Comparison of ENCODE assay signal across 2 cellular contexts in the genomic region with DNA sequence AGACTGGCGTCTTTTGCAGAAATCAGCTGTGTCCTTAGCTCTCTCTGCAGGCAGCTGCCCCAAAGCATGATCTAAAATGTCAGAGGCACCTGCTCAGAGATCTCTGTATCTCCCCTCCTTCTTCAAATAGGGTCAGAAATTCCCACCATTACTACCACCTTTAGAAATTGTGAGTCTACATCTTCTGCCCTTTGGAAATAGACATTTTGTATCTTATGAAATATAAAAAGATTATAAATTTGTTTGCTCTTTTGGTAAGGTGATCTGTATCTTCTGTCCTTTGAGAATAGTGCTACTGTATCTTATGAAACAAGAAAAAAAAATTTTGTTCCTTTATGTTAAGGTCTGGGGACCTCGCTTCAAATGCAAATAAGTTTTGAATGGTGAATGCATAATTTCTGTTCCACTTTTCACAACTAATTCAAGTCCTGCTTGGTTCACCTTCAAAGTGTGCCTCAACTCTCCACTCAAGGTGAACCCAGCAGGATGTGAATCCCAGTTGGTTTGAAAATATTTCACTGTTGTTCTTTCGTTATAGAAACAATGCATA.
TF ChIP-seq lines count a peak whose summit lies in the region.

No MANE protein-coding gene starts in this region.

TF ChIP-seq in IMR-90, 13 proteins besides CTCF, POLR2A, EP300 and RAD21:
- TF ChIP-seq RFX5 (IDR thresholded peaks at IDR 0.05; ENCODE audit: low read depth, low read length) = no peak
- no peak for TF ChIP-seq CEBPB (IDR thresholded peaks at IDR 0.05; ENCODE audit: low read depth, low read length)
- TF ChIP-seq BHLHE40 (IDR thresholded peaks at IDR 0.05; ENCODE audit: low read depth, low read length) = no peak
- TF ChIP-seq MAZ (IDR thresholded peaks at IDR 0.05; ENCODE audit: borderline replicate concordance, low read depth, low read length) = no peak
- TF ChIP-seq NFE2L2 (IDR thresholded peaks at IDR 0.05; ENCODE audit: low read depth, low read length) = no peak
- no peak for TF ChIP-seq CHD1 (IDR thresholded peaks at IDR 0.05; ENCODE audit: low read depth, low read length)
- no peak for TF ChIP-seq MXI1 (IDR thresholded peaks at IDR 0.05; ENCODE audit: borderline replicate concordance, low read depth, low read length)
- TF ChIP-seq, protein P1, sequence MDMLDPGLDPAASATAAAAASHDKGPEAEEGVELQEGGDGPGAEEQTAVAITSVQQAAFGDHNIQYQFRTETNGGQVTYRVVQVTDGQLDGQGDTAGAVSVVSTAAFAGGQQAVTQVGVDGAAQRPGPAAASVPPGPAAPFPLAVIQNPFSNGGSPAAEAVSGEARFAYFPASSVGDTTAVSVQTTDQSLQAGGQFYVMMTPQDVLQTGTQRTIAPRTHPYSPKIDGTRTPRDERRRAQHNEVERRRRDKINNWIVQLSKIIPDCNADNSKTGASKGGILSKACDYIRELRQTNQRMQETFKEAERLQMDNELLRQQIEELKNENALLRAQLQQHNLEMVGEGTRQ (IDR thresholded peaks at IDR 0.05; ENCODE audit: low read depth, low read length) = no peak
- no peak for TF ChIP-seq RCOR1 (IDR thresholded peaks at IDR 0.05; ENCODE audit: insufficient replicate concordance, low read length)
- TF ChIP-seq, protein P2, sequence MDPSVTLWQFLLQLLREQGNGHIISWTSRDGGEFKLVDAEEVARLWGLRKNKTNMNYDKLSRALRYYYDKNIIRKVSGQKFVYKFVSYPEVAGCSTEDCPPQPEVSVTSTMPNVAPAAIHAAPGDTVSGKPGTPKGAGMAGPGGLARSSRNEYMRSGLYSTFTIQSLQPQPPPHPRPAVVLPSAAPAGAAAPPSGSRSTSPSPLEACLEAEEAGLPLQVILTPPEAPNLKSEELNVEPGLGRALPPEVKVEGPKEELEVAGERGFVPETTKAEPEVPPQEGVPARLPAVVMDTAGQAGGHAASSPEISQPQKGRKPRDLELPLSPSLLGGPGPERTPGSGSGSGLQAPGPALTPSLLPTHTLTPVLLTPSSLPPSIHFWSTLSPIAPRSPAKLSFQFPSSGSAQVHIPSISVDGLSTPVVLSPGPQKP (IDR thresholded peaks at IDR 0.05; ENCODE audit: borderline replicate concordance, low read depth, low read length) = no peak
- no peak for TF ChIP-seq MAFK (IDR thresholded peaks at IDR 0.05; ENCODE audit: low read depth, low read length)
- no peak for TF ChIP-seq SMC3 (IDR thresholded peaks at IDR 0.05; ENCODE audit: low read depth, low read length)
- no peak for TF ChIP-seq FOS (IDR thresholded peaks at IDR 0.05; ENCODE audit: low read depth, low read length)
TF ChIP-seq in IMR-90: peak in this region for 0.

TF ChIP-seq in K562, 482 proteins besides CTCF, POLR2A, EP300 and RAD21:
- TF ChIP-seq KLF13 (tag; IDR thresholded peaks at IDR 0.05; ENCODE audit: borderline replicate concordance, low read depth) = no peak
- TF ChIP-seq MED1 (CRISPR knock-in tag; IDR thresholded peaks at IDR 0.05; ENCODE audit: borderline replicate concordance) = no peak
- TF ChIP-seq NONO (IDR thresholded peaks at IDR 0.05; ENCODE audit: low read depth in 2 of 2, low read length in 1 of 2) = no peak
- TF ChIP-seq ZNF133 (CRISPR knock-in tag; IDR thresholded peaks at IDR 0.05) = no peak
- no peak for TF ChIP-seq MTA2 (IDR thresholded peaks at IDR 0.05; ENCODE audit: low read depth)
- no peak for TF ChIP-seq ZFX (CRISPR knock-in tag; IDR thresholded peaks at IDR 0.05)
- TF ChIP-seq, protein P3, sequence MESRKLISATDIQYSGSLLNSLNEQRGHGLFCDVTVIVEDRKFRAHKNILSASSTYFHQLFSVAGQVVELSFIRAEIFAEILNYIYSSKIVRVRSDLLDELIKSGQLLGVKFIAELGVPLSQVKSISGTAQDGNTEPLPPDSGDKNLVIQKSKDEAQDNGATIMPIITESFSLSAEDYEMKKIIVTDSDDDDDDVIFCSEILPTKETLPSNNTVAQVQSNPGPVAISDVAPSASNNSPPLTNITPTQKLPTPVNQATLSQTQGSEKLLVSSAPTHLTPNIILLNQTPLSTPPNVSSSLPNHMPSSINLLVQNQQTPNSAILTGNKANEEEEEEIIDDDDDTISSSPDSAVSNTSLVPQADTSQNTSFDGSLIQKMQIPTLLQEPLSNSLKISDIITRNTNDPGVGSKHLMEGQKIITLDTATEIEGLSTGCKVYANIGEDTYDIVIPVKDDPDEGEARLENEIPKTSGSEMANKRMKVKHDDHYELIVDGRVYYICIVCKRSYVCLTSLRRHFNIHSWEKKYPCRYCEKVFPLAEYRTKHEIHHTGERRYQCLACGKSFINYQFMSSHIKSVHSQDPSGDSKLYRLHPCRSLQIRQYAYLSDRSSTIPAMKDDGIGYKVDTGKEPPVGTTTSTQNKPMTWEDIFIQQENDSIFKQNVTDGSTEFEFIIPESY (CRISPR knock-in tag; IDR thresholded peaks at IDR 0.05) = no peak
- TF ChIP-seq, protein P4, sequence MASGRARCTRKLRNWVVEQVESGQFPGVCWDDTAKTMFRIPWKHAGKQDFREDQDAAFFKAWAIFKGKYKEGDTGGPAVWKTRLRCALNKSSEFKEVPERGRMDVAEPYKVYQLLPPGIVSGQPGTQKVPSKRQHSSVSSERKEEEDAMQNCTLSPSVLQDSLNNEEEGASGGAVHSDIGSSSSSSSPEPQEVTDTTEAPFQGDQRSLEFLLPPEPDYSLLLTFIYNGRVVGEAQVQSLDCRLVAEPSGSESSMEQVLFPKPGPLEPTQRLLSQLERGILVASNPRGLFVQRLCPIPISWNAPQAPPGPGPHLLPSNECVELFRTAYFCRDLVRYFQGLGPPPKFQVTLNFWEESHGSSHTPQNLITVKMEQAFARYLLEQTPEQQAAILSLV (tag; IDR thresholded peaks at IDR 0.05) = no peak
- no peak for TF ChIP-seq BRD9 (IDR thresholded peaks at IDR 0.05; ENCODE audit: low read depth, partially characterized antibody)
- TF ChIP-seq POLR3G (IDR thresholded peaks at IDR 0.05; ENCODE audit: extremely low read depth, insufficient read length, insufficient replicate concordance) = no peak
- TF ChIP-seq PTTG1 (tag; IDR thresholded peaks at IDR 0.05; ENCODE audit: low read depth) = no peak
- no peak for TF ChIP-seq SLC30A9 (CRISPR knock-in tag; IDR thresholded peaks at IDR 0.05)
- no peak for TF ChIP-seq TFAM (CRISPR knock-in tag; conservative IDR thresholded peaks at IDR 0.05)
